28 cellular contexts compared by ENCODE assay signal in genomic region chr1:80915491-80915890, GRCh38.
"Had no signal": no experiment of that assay in that cellular context is flagged by ENCODE, and none has a peak within 500 bp of the region (broad histone marks: within the 10 kb centered on the region; RNA-seq: fewer than 3 reads in every experiment).

No MANE protein-coding gene starts in this region.

- H3K36me3 Mint-ChIP-seq: naive thymus-derived CD8-positive, alpha-beta T cell had no signal

- H3K4me1 ChIP-seq: left lung, lower lobe of right lung, pancreas, prostate gland, suprapubic skin, tibial artery, uterus had no signal

- H3K27me3 ChIP-seq: left lung, pancreas, suprapubic skin, tibial artery, uterus had no signal

- DNase-seq: hypothalamus; immature natural killer cell; kidney; left colon; left lung; lower lobe of right lung; mammary epithelial cell; mesenchymal stem cell; naive thymus-derived CD8-positive, alpha-beta T cell; nucleus accumbens; pancreas; posterior cingulate gyrus; retina; right cardiac atrium; stimulated activated CD4-positive, alpha-beta T cell treated with anti-CD3 and anti-CD28 coated beads, Interleukin-12 subunit alpha, Interleukin-12 subunit beta, amount 100 ng/mL, for 4 hours; stimulated activated CD4-positive, alpha-beta T cell treated with anti-CD3 and anti-CD28 coated beads, Interleukin-15, amount 100 ng/mL, for 24 hours; stimulated activated CD4-positive, alpha-beta T cell treated with anti-CD3 and anti-CD28 coated beads, Interleukin-2, amount 100 ng/mL, for 24 hours; stimulated activated CD4-positive, alpha-beta T cell treated with anti-CD3 and anti-CD28 coated beads, Interleukin-4, amount 100 ng/mL, for 1 hour; stimulated activated naive CD4-positive, alpha-beta T cell; tibial artery; uterus had no signal

- H3K9me3 ChIP-seq: left lung, lower lobe of right lung, pancreas, prostate gland, suprapubic skin, thoracic aorta, tibial artery, uterus had no signal

- H3K4me3 ChIP-seq: left lung, lower lobe of right lung, pancreas, prostate gland, skin epidermis, suprapubic skin, thoracic aorta, tibial artery, uterus had no signal

- ATAC-seq: left colon; left lung; lower lobe of right lung; naive thymus-derived CD8-positive, alpha-beta T cell; pancreas; right cardiac atrium; sciatic nerve had no signal

- H3K27ac Mint-ChIP-seq: immature natural killer cell; naive thymus-derived CD8-positive, alpha-beta T cell; nephron; stimulated activated naive CD8-positive, alpha-beta T cell treated with anti-CD3 and anti-CD28 coated beads, Interleukin-15, Interleukin-2, amounts not matched to agents 100 ng/mL and 50 ng/mL, for 24 hours had no signal

- H3K36me3 ChIP-seq: left lung, lower lobe of right lung, pancreas, prostate gland, suprapubic skin, thoracic aorta, tibial artery, uterus had no signal

- H3K9me3 Mint-ChIP-seq: nephron had no signal

- H3K4me3 Mint-ChIP-seq: immature natural killer cell; naive thymus-derived CD8-positive, alpha-beta T cell; nephron; stimulated activated naive CD8-positive, alpha-beta T cell treated with anti-CD3 and anti-CD28 coated beads, Interleukin-15, Interleukin-2, amounts not matched to agents 100 ng/mL and 50 ng/mL, for 24 hours had no signal

- H3K27ac ChIP-seq: left lung, lower lobe of right lung, pancreas, prostate gland, skin epidermis, suprapubic skin, thoracic aorta, tibial artery, uterus had no signal

- H3K4me1 Mint-ChIP-seq: immature natural killer cell; naive thymus-derived CD8-positive, alpha-beta T cell had no signal

- H3K27me3 Mint-ChIP-seq: naive thymus-derived CD8-positive, alpha-beta T cell; stimulated activated naive CD8-positive, alpha-beta T cell treated with anti-CD3 and anti-CD28 coated beads, Interleukin-15, Interleukin-2, amounts not matched to agents 100 ng/mL and 50 ng/mL, for 24 hours had no signal
